2 cellular contexts compared by ENCODE assay signal in the genomic region with DNA sequence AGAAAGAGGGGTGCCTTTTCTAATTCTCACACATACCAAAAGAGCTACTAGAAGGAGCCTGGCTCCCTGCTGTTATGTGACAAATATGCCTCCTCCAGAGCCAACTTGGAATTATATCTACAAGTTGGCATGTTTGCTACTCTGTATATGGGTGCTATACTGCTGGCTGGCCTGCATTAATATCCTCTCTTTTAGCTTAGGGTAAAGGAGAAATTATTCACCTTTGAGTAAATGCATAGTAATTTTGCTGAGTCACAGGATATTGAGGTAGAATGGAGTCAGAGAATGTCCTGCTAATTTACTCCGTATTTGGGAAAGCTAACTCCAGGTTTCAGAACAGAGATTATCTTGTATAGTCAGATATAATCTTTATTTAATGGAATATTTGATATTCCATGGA.
A peak's percentile ranks its signal among the peaks of the same experiment; 100 is the strongest.
TF ChIP-seq lines count a peak whose summit lies in the region.

No MANE protein-coding gene starts in this region.

TF ChIP-seq in HepG2, 621 proteins besides CTCF, POLR2A, EP300 and RAD21:
- TF ChIP-seq NFE2L2 (IDR thresholded peaks at IDR 0.05; ENCODE audit: low read length): peak; percentile 72
- peak; percentile 65 for TF ChIP-seq MAFF (IDR thresholded peaks at IDR 0.05; ENCODE audit: low read depth, low read length)
- no peak for TF ChIP-seq PATZ1 (CRISPR knock-in tag; IDR thresholded peaks at IDR 0.05)
- TF ChIP-seq ZNF674 (CRISPR knock-in tag; IDR thresholded peaks at IDR 0.05; ENCODE audit: low read depth): no peak
- peak; percentile 64 to 84; a peak in 3 of 4 replicates for TF ChIP-seq MAFK (conservative IDR thresholded peaks at IDR 0.05 in 1 of 2, IDR thresholded peaks at IDR 0.05 in 1 of 2; ENCODE audit: low read length in 2 of 2)

TF ChIP-seq in SK-N-SH treated with all-trans-retinoic acid at 6 μM for 48 hours, 23 proteins besides CTCF, POLR2A, EP300 and RAD21:
- TF ChIP-seq OSR1 (CRISPR knock-in tag; IDR thresholded peaks at IDR 0.05) (no peak), CSRNP3 (CRISPR knock-in tag; IDR thresholded peaks at IDR 0.05) (no peak), SNAI2 (CRISPR knock-in tag; IDR thresholded peaks at IDR 0.05) (no peak), PPARA (CRISPR knock-in tag; IDR thresholded peaks at IDR 0.05; ENCODE audit: borderline replicate concordance) (no peak), TCF4 (CRISPR knock-in tag; IDR thresholded peaks at IDR 0.05; ENCODE audit: borderline replicate concordance) (no peak), ISL1 (CRISPR knock-in tag; IDR thresholded peaks at IDR 0.05) (no peak), ZNF8 (CRISPR knock-in tag; IDR thresholded peaks at IDR 0.05) (no peak), CSDC2 (CRISPR knock-in tag; IDR thresholded peaks at IDR 0.05) (no peak), ZNF565 (CRISPR knock-in tag; conservative IDR thresholded peaks at IDR 0.05; ENCODE audit: low read depth) (no peak), GLIS3 (CRISPR knock-in tag; IDR thresholded peaks at IDR 0.05) (no peak), RARB (CRISPR knock-in tag; IDR thresholded peaks at IDR 0.05) (no peak), ZNF70 (CRISPR knock-in tag; IDR thresholded peaks at IDR 0.05) (no peak), ARNTL (CRISPR knock-in tag; IDR thresholded peaks at IDR 0.05; ENCODE audit: borderline replicate concordance, low read depth) (no peak), TOX (CRISPR knock-in tag; IDR thresholded peaks at IDR 0.05; ENCODE audit: borderline replicate concordance) (no peak)
- TF ChIP-seq, protein P1, sequence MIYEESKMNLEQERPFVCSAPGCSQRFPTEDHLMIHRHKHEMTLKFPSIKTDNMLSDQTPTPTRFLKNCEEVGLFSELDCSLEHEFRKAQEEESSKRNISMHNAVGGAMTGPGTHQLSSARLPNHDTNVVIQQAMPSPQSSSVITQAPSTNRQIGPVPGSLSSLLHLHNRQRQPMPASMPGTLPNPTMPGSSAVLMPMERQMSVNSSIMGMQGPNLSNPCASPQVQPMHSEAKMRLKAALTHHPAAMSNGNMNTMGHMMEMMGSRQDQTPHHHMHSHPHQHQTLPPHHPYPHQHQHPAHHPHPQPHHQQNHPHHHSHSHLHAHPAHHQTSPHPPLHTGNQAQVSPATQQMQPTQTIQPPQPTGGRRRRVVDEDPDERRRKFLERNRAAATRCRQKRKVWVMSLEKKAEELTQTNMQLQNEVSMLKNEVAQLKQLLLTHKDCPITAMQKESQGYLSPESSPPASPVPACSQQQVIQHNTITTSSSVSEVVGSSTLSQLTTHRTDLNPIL (CRISPR knock-in tag; IDR thresholded peaks at IDR 0.05; ENCODE audit: low read depth): no peak
